Comparison of ENCODE assay signal across 23 cellular contexts in the genomic region with DNA sequence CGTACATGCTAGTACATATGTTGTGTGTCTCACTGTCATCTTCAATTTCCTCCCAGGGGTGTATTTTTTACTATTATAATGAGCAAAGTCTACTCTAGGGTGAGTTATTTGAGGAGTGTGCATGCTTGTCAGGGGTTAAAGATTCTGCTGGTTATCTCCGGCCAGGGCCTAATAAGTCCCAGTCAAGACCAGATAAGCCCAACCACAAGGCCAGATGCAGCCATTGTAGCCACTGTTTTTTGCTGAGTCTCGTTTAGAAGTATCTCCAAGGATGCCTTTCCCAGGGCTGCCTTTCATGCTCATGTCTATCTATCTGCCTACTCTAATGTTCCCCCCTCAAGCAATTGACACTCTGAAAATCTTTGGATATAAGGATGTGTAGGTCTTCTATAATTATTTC.
DNase-seq lines count a peak whose midpoint lies in the region; ATAC-seq, FAIRE-seq and TF ChIP-seq lines count a peak whose summit lies in the region.
"Had no signal": no experiment of that assay in that cellular context is flagged by ENCODE, and none has a peak within 500 bp of the region (broad histone marks: within the 10 kb centered on the region; RNA-seq: fewer than 3 reads in every experiment).

No MANE protein-coding gene starts in this region.

- no peak for TF ChIP-seq POLR2A in K562 (conservative IDR thresholded peaks at IDR 0.05)

- no peak overlapping the region; the same call in 1 of the 2 replicates for H3K4me2 ChIP-seq in K562 (ENCODE audit: insufficient read depth, low read length)
- H3K4me2 ChIP-seq: A549; BLaER1 treated with 17β-estradiol and CSF1 and Interleukin-3, amounts not matched to agents 10 nM and 100 nM had no signal

- no peaks in the 10 kb centered on the region for H3K79me2 ChIP-seq in K562 (ENCODE audit: control insufficient read depth, insufficient read depth, low read length)

- no peak overlapping the region for H3K9ac ChIP-seq in K562 (ENCODE audit: insufficient read depth in 1 of 2, low read depth in 2 of 2, low read length in 2 of 2)
- H3K9ac ChIP-seq in iPS-18a (ENCODE audit: low read length) = no peak overlapping the region
- H3K9ac ChIP-seq: BLaER1 treated with 17β-estradiol and CSF1 and Interleukin-3, amounts not matched to agents 10 nM and 100 nM had no signal

- H3K9me1 ChIP-seq in K562 (ENCODE audit: control insufficient read depth, insufficient read depth, low read length) = no peaks in the 10 kb centered on the region

- intact Hi-C loops in K562 (cut with micrococcal nuclease) = no loop called here

- BruUV-seq in K562 (replicated peaks; lab: Mats Ljungman, UMichigan) = no TSS peak

- H3K27ac ChIP-seq in K562 (ENCODE audit: extremely low read depth, low read depth, low read length) (no peak overlapping the region), iPS-18a (ENCODE audit: low read length) (no peak overlapping the region)
- H3K27ac ChIP-seq: 22Rv1; A549; BLaER1 treated with 17β-estradiol and CSF1 and Interleukin-3, amounts not matched to agents 10 nM and 100 nM; C4-2B had no signal

- H3K27me3 ChIP-seq in K562 (ENCODE audit: control insufficient read depth in 2 of 2, insufficient read depth in 2 of 2, low read length in 2 of 2) (no peaks in the 10 kb centered on the region), iPS-18a (ENCODE audit: control insufficient read depth, insufficient read depth, low read length) (no peaks in the 10 kb centered on the region)
- H3K27me3 ChIP-seq: BLaER1 treated with 17β-estradiol and CSF1 and Interleukin-3, amounts not matched to agents 10 nM and 100 nM had no signal

- no peak for TF ChIP-seq RAD21 in K562 (CRISPR knock-in tag; conservative IDR thresholded peaks at IDR 0.05 in 1 of 2, IDR thresholded peaks at IDR 0.05 in 1 of 2)

- H3K9me3 ChIP-seq in K562 (replicated peaks; ENCODE audit: control insufficient read depth, insufficient read depth, low read depth, low read length) = peaks cover 3% of the 10 kb centered on the region; the same call in 1 of the 2 replicates
- H3K9me3 ChIP-seq in iPS-18a (ENCODE audit: control insufficient read depth, low read depth, low read length) = peaks cover 75% of the 10 kb centered on the region

- WGBS in K562 (ENCODE audit: insufficient coverage, low coverage, missing lambda C conversion rate) = 8% methylated on average over 3 of the region's 3 CpGs

- no peak for TF ChIP-seq CTCF in K562 (IDR thresholded peaks at IDR 0.05 in 2 of 3, conservative IDR thresholded peaks at IDR 0.05 in 1 of 3; ENCODE audit: insufficient read depth in 2 of 3, low read depth in 1 of 3, low read length in 3 of 3)

- in situ Hi-C loops in K562 (cut with MboI) = no loop called here

- 0 out of 2 replicates have a peak, but pooled peaks have one; percentile 18 for TF ChIP-seq EP300 in K562 (IDR thresholded peaks at IDR 0.05; ENCODE audit: low read length)

- H4K20me1 ChIP-seq in K562 (replicated peaks; ENCODE audit: control insufficient read depth, insufficient read depth, low read length) = no peaks in the 10 kb centered on the region
- H4K20me1 ChIP-seq: BLaER1 treated with 17β-estradiol and CSF1 and Interleukin-3, amounts not matched to agents 10 nM and 100 nM had no signal

- H3K4me3 ChIP-seq in K562 (no peak overlapping the region), iPS-18a (ENCODE audit: low read length) (peak overlapping the region; percentile 9)
- H3K4me3 ChIP-seq: A549; BLaER1 treated with 17β-estradiol and CSF1 and Interleukin-3, amounts not matched to agents 10 nM and 100 nM; GM12878 had no signal

- H3K4me1 ChIP-seq in K562 (replicated peaks in 1 of 2; ENCODE audit: control insufficient read depth in 2 of 2, insufficient read depth in 2 of 2, low read length in 2 of 2) = peaks cover 0 to 10% of the 10 kb centered on the region in 2 experiments; a peak in 2 of 5 replicates
- no peaks in the 10 kb centered on the region for H3K4me1 ChIP-seq in iPS-18a (ENCODE audit: control insufficient read depth, low read depth, low read length)
- H3K4me1 ChIP-seq: A549 had no signal

- H2AFZ ChIP-seq in K562 (ENCODE audit: low read depth, low read length) = no peak overlapping the region

- POLR2A ChIA-PET in K562 (lab: Yijun Ruan, JAX) = no interaction called here

- H3K36me3 ChIP-seq in K562 (ENCODE audit: control insufficient read depth, insufficient read depth, low read length) (no peaks in the 10 kb centered on the region), iPS-18a (ENCODE audit: control insufficient read depth, low read depth, low read length) (no peaks in the 10 kb centered on the region)

- peak; percentile 85 for ATAC-seq in K562
- ATAC-seq in HG03175 (IDR thresholded peaks at IDR 0.05; ENCODE audit: unreplicated experiment) = no peak
- ATAC-seq: A549; CD8-positive, alpha-beta T cell; GM12878 had no signal

- FAIRE-seq in K562 (lab: Jason Lieb, UNC) = peak; percentile 62
- FAIRE-seq: A549, GM12878, GM12892, GM18507 had no signal

- DNase-seq in CMK (ENCODE audit: low read depth) = peak; percentile 25
- DNase-seq in K562 (ENCODE audit: extremely low read depth in 1 of 4, low spot score in 3 of 4) = peak in 2 of 4 experiments; percentile 38 to 56
- DNase-seq in mesenteric fat pad (ENCODE audit: low spot score) = no peak
- DNase-seq: AML-193; CD4-positive, alpha-beta T cell; CD8-positive, alpha-beta T cell; COR-L47; DMS 273 treated with DMSO at 0.1 percent for 48 hours; DMS153; DMS53; DMS79; DND-41; EL; GDM1 had no signal

- CTCF ChIA-PET in K562 (lab: Yijun Ruan, JAX; ENCODE audit: low intra/inter-chr PET ratio) = no interaction called here

TF ChIP-seq in K562, 482 proteins besides CTCF, POLR2A, EP300 and RAD21 (continues in another document):
- TF ChIP-seq TCF3 (CRISPR knock-in tag; IDR thresholded peaks at IDR 0.05) (peak; percentile 59), TSC22D4 (tag; IDR thresholded peaks at IDR 0.05) (no peak), ZKSCAN1 (IDR thresholded peaks at IDR 0.05; ENCODE audit: low read depth, low read length) (no peak), DPF2 (IDR thresholded peaks at IDR 0.05) (peak; percentile 59), MED1 (CRISPR knock-in tag; IDR thresholded peaks at IDR 0.05; ENCODE audit: borderline replicate concordance) (no peak), SOX6 (IDR thresholded peaks at IDR 0.05) (peak; percentile 78), C11orf30 (IDR thresholded peaks at IDR 0.05; ENCODE audit: low read depth) (peak; percentile 88), ZNF584 (CRISPR knock-in tag; IDR thresholded peaks at IDR 0.05; ENCODE audit: low read depth) (no peak), KLF16 (IDR thresholded peaks at IDR 0.05) (peak; percentile 68), SP2 (IDR thresholded peaks at IDR 0.05; ENCODE audit: extremely low read depth, low read depth, low read length, poor library complexity, severe bottlenecking) (no peak), MTA2 (IDR thresholded peaks at IDR 0.05; ENCODE audit: low read depth) (peak; percentile 63), CBFA2T2 (conservative IDR thresholded peaks at IDR 0.05) (peak; percentile 76), SNRNP70 (optimal IDR thresholded peaks at IDR 0.05; ENCODE audit: low read depth, low read length) (no peak), TEAD4 (IDR thresholded peaks at IDR 0.05; ENCODE audit: low read length) (peak; percentile 83), TEAD4 (CRISPR knock-in tag; IDR thresholded peaks at IDR 0.05; ENCODE audit: borderline replicate concordance) (no peak), SMAD2 (IDR thresholded peaks at IDR 0.05; ENCODE audit: low read depth, low read length) (no peak), MEF2D (tag; conservative IDR thresholded peaks at IDR 0.05; ENCODE audit: low read depth) (no peak), NFIC (IDR thresholded peaks at IDR 0.05) (peak; percentile 29; the same call in 1 of the 2 replicates), CTBP1 (IDR thresholded peaks at IDR 0.05; ENCODE audit: borderline replicate concordance) (peak; percentile 43; the same call in 1 of the 2 replicates), NCOR1 (IDR thresholded peaks at IDR 0.05) (peak; percentile 61), PCBP1 (IDR thresholded peaks at IDR 0.05; ENCODE audit: low read depth, low read length, poor library complexity, severe bottlenecking) (no peak), TRIM24 (IDR thresholded peaks at IDR 0.05) (peak in 1 of 2 experiments; percentile 44; a peak in 1 of 4 replicates), TAL1 (IDR thresholded peaks at IDR 0.05) (peak; percentile 74), MAFF (IDR thresholded peaks at IDR 0.05; ENCODE audit: low read length) (peak; percentile 55; the same call in 1 of the 2 replicates), MAFK (IDR thresholded peaks at IDR 0.05; ENCODE audit: low read length) (0 out of 2 replicates have a peak, but pooled peaks have one; percentile 29), FOXM1 (IDR thresholded peaks at IDR 0.05; ENCODE audit: low read depth) (peak; percentile 51; the same call in 1 of the 2 replicates), FOXM1 (CRISPR knock-in tag; IDR thresholded peaks at IDR 0.05; ENCODE audit: low read depth) (no peak), HMG20B (CRISPR knock-in tag; IDR thresholded peaks at IDR 0.05) (no peak), ZNF316 (IDR thresholded peaks at IDR 0.05) (peak; percentile 90), TEAD1 (CRISPR knock-in tag; IDR thresholded peaks at IDR 0.05) (no peak)
- TF ChIP-seq, protein P1, sequence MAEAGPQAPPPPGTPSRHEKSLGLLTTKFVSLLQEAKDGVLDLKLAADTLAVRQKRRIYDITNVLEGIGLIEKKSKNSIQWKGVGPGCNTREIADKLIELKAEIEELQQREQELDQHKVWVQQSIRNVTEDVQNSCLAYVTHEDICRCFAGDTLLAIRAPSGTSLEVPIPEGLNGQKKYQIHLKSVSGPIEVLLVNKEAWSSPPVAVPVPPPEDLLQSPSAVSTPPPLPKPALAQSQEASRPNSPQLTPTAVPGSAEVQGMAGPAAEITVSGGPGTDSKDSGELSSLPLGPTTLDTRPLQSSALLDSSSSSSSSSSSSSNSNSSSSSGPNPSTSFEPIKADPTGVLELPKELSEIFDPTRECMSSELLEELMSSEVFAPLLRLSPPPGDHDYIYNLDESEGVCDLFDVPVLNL (CRISPR knock-in tag; IDR thresholded peaks at IDR 0.05; ENCODE audit: low read depth) = no peak
